In the genomic region with DNA sequence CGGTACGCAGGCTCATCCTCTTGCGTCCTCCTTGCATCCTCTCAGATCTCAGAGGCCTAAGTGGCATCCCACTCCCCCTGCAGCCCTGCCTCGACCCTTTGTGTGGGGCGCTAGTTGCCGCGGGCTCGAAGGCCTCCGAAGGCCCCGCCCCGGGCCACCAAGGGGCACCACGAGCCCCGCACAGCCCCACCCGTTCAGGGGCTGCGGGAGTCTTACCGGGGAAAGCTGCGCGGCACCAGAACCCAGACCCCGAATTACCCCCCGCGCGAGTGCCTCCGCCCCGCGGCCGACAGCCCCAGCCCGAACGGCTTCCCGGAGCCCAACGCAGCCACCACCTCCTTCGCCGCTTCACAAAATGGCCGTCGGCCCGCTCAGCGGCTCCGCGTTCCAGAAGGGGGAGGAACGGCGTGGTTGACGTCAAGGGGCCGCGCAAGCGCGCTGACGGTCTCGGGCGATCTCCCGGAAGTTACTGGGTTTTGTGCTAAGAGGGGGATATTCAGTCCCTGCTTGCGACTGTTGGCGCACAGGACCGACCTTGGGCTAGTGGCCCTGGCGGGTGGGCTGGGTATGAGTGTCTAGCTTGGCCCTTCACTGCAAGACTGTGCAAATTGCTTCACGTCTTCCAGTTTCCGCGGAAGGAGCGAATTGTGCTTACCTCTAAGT, we compare ENCODE assay signal across 8 cellular contexts.
DNase-seq lines count a peak whose midpoint lies in the region; TF ChIP-seq lines count a peak whose summit lies in the region.

TSS of gene CPNE1 (minus strand) at position 357 of the 663 bp plus-strand sequence. CDS start 31,977 bp downstream, outside the sequence.
A gene with protein sequence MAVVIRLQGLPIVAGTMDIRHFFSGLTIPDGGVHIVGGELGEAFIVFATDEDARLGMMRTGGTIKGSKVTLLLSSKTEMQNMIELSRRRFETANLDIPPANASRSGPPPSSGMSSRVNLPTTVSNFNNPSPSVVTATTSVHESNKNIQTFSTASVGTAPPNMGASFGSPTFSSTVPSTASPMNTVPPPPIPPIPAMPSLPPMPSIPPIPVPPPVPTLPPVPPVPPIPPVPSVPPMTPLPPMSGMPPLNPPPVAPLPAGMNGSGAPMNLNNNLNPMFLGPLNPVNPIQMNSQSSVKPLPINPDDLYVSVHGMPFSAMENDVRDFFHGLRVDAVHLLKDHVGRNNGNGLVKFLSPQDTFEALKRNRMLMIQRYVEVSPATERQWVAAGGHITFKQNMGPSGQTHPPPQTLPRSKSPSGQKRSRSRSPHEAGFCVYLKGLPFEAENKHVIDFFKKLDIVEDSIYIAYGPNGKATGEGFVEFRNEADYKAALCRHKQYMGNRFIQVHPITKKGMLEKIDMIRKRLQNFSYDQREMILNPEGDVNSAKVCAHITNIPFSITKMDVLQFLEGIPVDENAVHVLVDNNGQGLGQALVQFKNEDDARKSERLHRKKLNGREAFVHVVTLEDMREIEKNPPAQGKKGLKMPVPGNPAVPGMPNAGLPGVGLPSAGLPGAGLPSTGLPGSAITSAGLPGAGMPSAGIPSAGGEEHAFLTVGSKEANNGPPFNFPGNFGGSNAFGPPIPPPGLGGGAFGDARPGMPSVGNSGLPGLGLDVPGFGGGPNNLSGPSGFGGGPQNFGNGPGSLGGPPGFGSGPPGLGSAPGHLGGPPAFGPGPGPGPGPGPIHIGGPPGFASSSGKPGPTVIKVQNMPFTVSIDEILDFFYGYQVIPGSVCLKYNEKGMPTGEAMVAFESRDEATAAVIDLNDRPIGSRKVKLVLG (minus strand): TSS at position 357 of the 663 bp plus-strand sequence. CDS start 9,578 bp downstream, outside the sequence.

- peak; percentile 99 for DNase-seq in GM03348 (ENCODE audit: low spot score)
- peak; percentile 85 for DNase-seq in HFF-Myc (ENCODE audit: extremely low read depth, low read depth)
- DNase-seq in NCI-H1048 (lab: John Stamatoyannopoulos, UW), result peak; percentile 72
- peak; percentile 75 for DNase-seq in SK-N-MC (ENCODE audit: low read depth, low spot score)
- peak; percentile 96 for DNase-seq in activated naive CD4-positive, alpha-beta T cell treated with anti-CD3 and anti-CD28 coated beads, Interleukin-2, amount 10 ng/mL, durations not matched to agents 7 days and 5 days
- DNase-seq in germinal center (ENCODE audit: low spot score), result peak; percentile 98
- peak; percentile 60 for DNase-seq in non-pigmented ciliary epithelial cell (ENCODE audit: low read depth)
- peak; percentile 67 to 99 (median 89) for DNase-seq in substantia nigra (lab: John Stamatoyannopoulos, UW)

- H3K4me3 ChIP-seq in HFF-Myc (replicated peaks; ENCODE audit: low read depth, low read length) (peak within 1 kb of the TSS; percentile 99), SK-N-MC (peak within 1 kb of the TSS; percentile 96)

- no peaks in the 10 kb centered on the region for H3K9me3 Mint-ChIP-seq in activated naive CD4-positive, alpha-beta T cell treated with anti-CD3 and anti-CD28 coated beads, Interleukin-2, amount 10 ng/mL, durations not matched to agents 7 days and 5 days

- H3K27ac ChIP-seq in SK-N-MC (peak within 1 kb of the TSS; percentile 86), substantia nigra (ENCODE audit: low read depth, low read length, poor library complexity, severe bottlenecking) (peak within 1 kb of the TSS; percentile 96)

- no peaks in the 10 kb centered on the region for H3K27me3 Mint-ChIP-seq in activated naive CD4-positive, alpha-beta T cell treated with anti-CD3 and anti-CD28 coated beads, Interleukin-2, amount 10 ng/mL, durations not matched to agents 7 days and 5 days

- peaks cover 42% of the 10 kb centered on the region for H3K4me1 Mint-ChIP-seq in activated naive CD4-positive, alpha-beta T cell treated with anti-CD3 and anti-CD28 coated beads, Interleukin-2, amount 10 ng/mL, durations not matched to agents 7 days and 5 days

- 0 out of 2 replicates have a peak, but pooled peaks cover 3% of the 10 kb centered on the region for H3K9me3 ChIP-seq in SK-N-MC (ENCODE audit: low read depth, low read length)

- H3K9ac ChIP-seq in SK-N-MC (ENCODE audit: insufficient read length), result peak within 1 kb of the TSS; percentile 99

- TF ChIP-seq CTCF in HFF-Myc (IDR thresholded peaks at IDR 0.05; ENCODE audit: low read depth, low read length, missing control alignments), result no peak

- CTCF ChIA-PET in activated naive CD4-positive, alpha-beta T cell treated with anti-CD3 and anti-CD28 coated beads, Interleukin-2, amount 10 ng/mL, durations not matched to agents 7 days and 5 days (lab: Charles Lee), result interaction anchor here (0.6 to 1.4 kb wide), 3 partner anchors 45 to 289 kb away, joined by 4 to 8 read pairs (median 4); partner anchors contain the start of gene SCAND1

- H3K36me3 ChIP-seq in SK-N-MC (ENCODE audit: insufficient read depth, low read length), result peaks cover 25% of the 10 kb centered on the region

- H3K36me3 Mint-ChIP-seq in activated naive CD4-positive, alpha-beta T cell treated with anti-CD3 and anti-CD28 coated beads, Interleukin-2, amount 10 ng/mL, durations not matched to agents 7 days and 5 days, result peaks cover 30% of the 10 kb centered on the region

- H3K27ac Mint-ChIP-seq in activated naive CD4-positive, alpha-beta T cell treated with anti-CD3 and anti-CD28 coated beads, Interleukin-2, amount 10 ng/mL, durations not matched to agents 7 days and 5 days, result peak within 1 kb of the TSS; percentile 99

- H3K4me3 Mint-ChIP-seq in activated naive CD4-positive, alpha-beta T cell treated with anti-CD3 and anti-CD28 coated beads, Interleukin-2, amount 10 ng/mL, durations not matched to agents 7 days and 5 days, result peak within 1 kb of the TSS; percentile 91

Comparison
In these comparisons a context has a peak if more than half of its experiments do, and no peak if none do; other contexts are left out.
1. Peak in every context shown above with its lines: DNase-seq, H3K4me3 ChIP-seq and H3K27ac ChIP-seq.